Comparison of ENCODE assay signal across 11 cellular contexts in genomic region chr11:67561971-67562560, GRCh38. TPM values are rescaled to one million over a fixed set of nuclear protein-coding genes. Genes with fewer than 3 reads are reported as not detected.
A peak's percentile ranks its signal among the peaks of the same experiment; 100 is the strongest.
DNase-seq lines count a peak whose midpoint lies in the region; ATAC-seq, FAIRE-seq and TF ChIP-seq lines count a peak whose summit lies in the region.
"Had no signal": no experiment of that assay in that cellular context is flagged by ENCODE, and none has a peak within 500 bp of the region (broad histone marks: within the 10 kb centered on the region; RNA-seq: fewer than 3 reads in every experiment).

No MANE protein-coding gene starts in this region.

- H3K27ac ChIP-seq in KMS-11 (no peak overlapping the region), mesenchymal stem cell (ENCODE audit: low read length, poor library complexity, severe bottlenecking) (peak overlapping the region; percentile 96), gastrocnemius medialis (no peak overlapping the region)

- intact Hi-C loops in gastrocnemius medialis (cut with DNase I; ENCODE audit: low total_unique reads), result no loop called here

- DNase-seq in GM18507 (ENCODE audit: extremely low spot score, insufficient read length, low read depth) (peak; percentile 75), mesenchymal stem cell (peak; percentile 18), OCI-M2 (lab: John Stamatoyannopoulos, UW; ENCODE audit: unreplicated experiment) (no peak), gastrocnemius medialis (no peak), NCI-H2081 (lab: John Stamatoyannopoulos, UW) (no peak)
- DNase-seq: Kasumi-1; naive thymus-derived CD8-positive, alpha-beta T cell; SIG-M5 had no signal

- H3K4me2 ChIP-seq in KMS-11 (peak overlapping the region; percentile 39; the same call in 1 of the 2 replicates), mesenchymal stem cell (ENCODE audit: low read length, poor library complexity, severe bottlenecking) (no peak overlapping the region)

- ATAC-seq in GM21737 (IDR thresholded peaks at IDR 0.05; ENCODE audit: unreplicated experiment) (peak; percentile 61), HG03025 (IDR thresholded peaks at IDR 0.05; ENCODE audit: low FRiP score, unreplicated experiment) (no peak), gastrocnemius medialis (no peak)
- ATAC-seq: naive thymus-derived CD8-positive, alpha-beta T cell had no signal

- WGBS in mesenchymal stem cell, result 62% methylated on average over 4 of the region's 7 CpGs

- no peak overlapping the region for H3K4ac ChIP-seq in mesenchymal stem cell (ENCODE audit: low read depth in 1 of 2, low read length in 2 of 2)

- H3K79me1 ChIP-seq in mesenchymal stem cell (replicated peaks; ENCODE audit: low read length, poor library complexity, severe bottlenecking), result no peaks in the 10 kb centered on the region

- H3K36me3 ChIP-seq in KMS-11 (ENCODE audit: insufficient read depth) (no peaks in the 10 kb centered on the region), mesenchymal stem cell (ENCODE audit: control insufficient read depth in 1 of 2, insufficient read depth in 2 of 2, low read depth in 1 of 2, low read length in 2 of 2) (no peaks in the 10 kb centered on the region), gastrocnemius medialis (no peaks in the 10 kb centered on the region)

- no peak overlapping the region for H3K23ac ChIP-seq in mesenchymal stem cell (ENCODE audit: low read length in 2 of 2)

- peak overlapping the region; percentile 90 for H2AK5ac ChIP-seq in mesenchymal stem cell (ENCODE audit: low read length, severe bottlenecking)

- no peak overlapping the region for H2BK15ac ChIP-seq in mesenchymal stem cell (ENCODE audit: low read depth, poor library complexity, severe bottlenecking)

- H4K91ac ChIP-seq in mesenchymal stem cell (ENCODE audit: low read length), result no peak overlapping the region

- no peak overlapping the region for H4K8ac ChIP-seq in mesenchymal stem cell (ENCODE audit: low read length)

- H3K79me2 ChIP-seq in KMS-11 (ENCODE audit: insufficient read depth, low read depth), result no peaks in the 10 kb centered on the region

- H3K4me1 ChIP-seq in KMS-11 (ENCODE audit: low read depth, poor library complexity, severe bottlenecking) (peaks cover 11% of the 10 kb centered on the region), mesenchymal stem cell (ENCODE audit: control insufficient read depth, insufficient read depth, low read depth, low read length) (peaks cover 29% of the 10 kb centered on the region), gastrocnemius medialis (peaks cover 22 to 30% of the 10 kb centered on the region in 2 donors)

- H4K20me1 ChIP-seq in KMS-11 (ENCODE audit: insufficient read depth), result no peaks in the 10 kb centered on the region

- TF ChIP-seq CTCF in KMS-11 (conservative IDR thresholded peaks at IDR 0.05; ENCODE audit: low read depth, low read length) (no peak), gastrocnemius medialis (IDR thresholded peaks at IDR 0.05 in 4 of 5, conservative IDR thresholded peaks at IDR 0.05 in 1 of 5) (no peak)

- no peak overlapping the region for H2BK120ac ChIP-seq in mesenchymal stem cell (ENCODE audit: low read depth, low read length)

- H3K9ac ChIP-seq in KMS-11 (no peak overlapping the region), mesenchymal stem cell (ENCODE audit: low read length) (no peak overlapping the region)

- no peak for TF ChIP-seq POLR2A in gastrocnemius medialis (IDR thresholded peaks at IDR 0.05)

- FAIRE-seq in GM18507 (lab: Jason Lieb, UNC), result peak; percentile 93

- in situ Hi-C loops in gastrocnemius medialis (cut with MboI; ENCODE audit: low sequenced_read_pairs in 4 of 4), result no loop called here

- 0 out of 2 replicates have a peak, but pooled peaks cover 4% of the 10 kb centered on the region for H3K27me3 ChIP-seq in KMS-11 (ENCODE audit: insufficient read depth, low read depth)
- peaks cover 0 to 17% of the 10 kb centered on the region in 2 experiments for H3K27me3 ChIP-seq in mesenchymal stem cell (ENCODE audit: control insufficient read depth in 1 of 2, insufficient read depth in 1 of 2, low read length in 2 of 2)
- H3K27me3 ChIP-seq in gastrocnemius medialis, result no peaks in the 10 kb centered on the region

- no peak overlapping the region for H3K14ac ChIP-seq in mesenchymal stem cell (ENCODE audit: low read length in 2 of 2)

- H2AFZ ChIP-seq in KMS-11 (ENCODE audit: low read depth) (no peak overlapping the region; the same call in 1 of the 2 replicates), mesenchymal stem cell (ENCODE audit: low read depth, low read length) (no peak overlapping the region)

- no peaks in the 10 kb centered on the region for H3K9me3 ChIP-seq in mesenchymal stem cell (ENCODE audit: control insufficient read depth, low read length)
- H3K9me3 ChIP-seq in gastrocnemius medialis, result no peaks in the 10 kb centered on the region

- H2BK5ac ChIP-seq in mesenchymal stem cell (ENCODE audit: low read depth, low read length, poor library complexity, severe bottlenecking), result peak overlapping the region; percentile 84

- H3K18ac ChIP-seq in mesenchymal stem cell (ENCODE audit: low read depth in 1 of 2, low read length in 2 of 2), result no peak overlapping the region

- H3K4me3 ChIP-seq in KMS-11 (IDR thresholded peaks at IDR 0.05; ENCODE audit: insufficient read depth, low read depth, low read length), result no peak overlapping the region
- no peak overlapping the region for H3K4me3 ChIP-seq in mesenchymal stem cell (ENCODE audit: insufficient read depth in 1 of 2, low read depth in 1 of 2, low read length in 2 of 2)
- no peak overlapping the region for H3K4me3 ChIP-seq in gastrocnemius medialis

- no peak overlapping the region for H2BK12ac ChIP-seq in mesenchymal stem cell (ENCODE audit: low read length in 2 of 2)

RNA-seq across cellular contexts. Expression of gene GSTP1, which starts 21.5 kb away (rescaled TPM):
- polyA plus RNA-seq in mesenchymal stem cell (2013, experiment 1 of 2), result 535 TPM
- polyA plus RNA-seq in mesenchymal stem cell (2013, experiment 2 of 2), result 543 TPM
- 100 to 1,000 TPM; 316 to 866 (median 549) TPM for total RNA-seq in gastrocnemius medialis

RNA-seq across cellular contexts. Expression of gene CABP2, which starts 38.8 kb away (rescaled TPM):
- polyA plus RNA-seq in mesenchymal stem cell (2013, experiment 1 of 2), result not detected
- not detected for polyA plus RNA-seq in mesenchymal stem cell (2013, experiment 2 of 2)
- total RNA-seq in gastrocnemius medialis, result not detected
- total RNA-seq: naive thymus-derived CD8-positive, alpha-beta T cell had no signal
- polyA plus RNA-seq: naive thymus-derived CD8-positive, alpha-beta T cell had no signal

RNA-seq across cellular contexts. Expression of gene NDUFV1, which starts 44.7 kb away (rescaled TPM):
- polyA plus RNA-seq in mesenchymal stem cell (2013, experiment 1 of 2), result 65.0 TPM
- 60.8 TPM for polyA plus RNA-seq in mesenchymal stem cell (2013, experiment 2 of 2)
- total RNA-seq in gastrocnemius medialis, result 100 to 1,000 TPM; 306 to 608 (median 365) TPM

RNA-seq across cellular contexts. Expression of gene CDK2AP2, which starts 54.1 kb away (rescaled TPM):
- 40.4 TPM for polyA plus RNA-seq in mesenchymal stem cell (2013, experiment 1 of 2)
- polyA plus RNA-seq in mesenchymal stem cell (2013, experiment 2 of 2), result 38.7 TPM
- 10 to 100 TPM; 24.1 to 47.5 (median 37.3) TPM for total RNA-seq in gastrocnemius medialis

RNA-seq across cellular contexts. Expression of gene PITPNM1, which starts 56.9 kb away (rescaled TPM):
- polyA plus RNA-seq in mesenchymal stem cell (2013, experiment 1 of 2), result 37.9 TPM
- 33.5 TPM for polyA plus RNA-seq in mesenchymal stem cell (2013, experiment 2 of 2)
- total RNA-seq in gastrocnemius medialis, result 10 to 100 TPM in 1 of 4 donors, 1 to 10 TPM in 3; 4.0 to 12.2 (median 7.7) TPM

Comparison
In these comparisons a context has a peak if more than half of its experiments do, and no peak if none do; other contexts are left out.
1. DNase-seq: peak in GM18507 (single experiment) and mesenchymal stem cell (single experiment); none in OCI-M2 (single experiment), gastrocnemius medialis (0 of 2) and NCI-H2081 (0 of 2).